Comparison of ENCODE assay signal across 9 cellular contexts in the genomic region with DNA sequence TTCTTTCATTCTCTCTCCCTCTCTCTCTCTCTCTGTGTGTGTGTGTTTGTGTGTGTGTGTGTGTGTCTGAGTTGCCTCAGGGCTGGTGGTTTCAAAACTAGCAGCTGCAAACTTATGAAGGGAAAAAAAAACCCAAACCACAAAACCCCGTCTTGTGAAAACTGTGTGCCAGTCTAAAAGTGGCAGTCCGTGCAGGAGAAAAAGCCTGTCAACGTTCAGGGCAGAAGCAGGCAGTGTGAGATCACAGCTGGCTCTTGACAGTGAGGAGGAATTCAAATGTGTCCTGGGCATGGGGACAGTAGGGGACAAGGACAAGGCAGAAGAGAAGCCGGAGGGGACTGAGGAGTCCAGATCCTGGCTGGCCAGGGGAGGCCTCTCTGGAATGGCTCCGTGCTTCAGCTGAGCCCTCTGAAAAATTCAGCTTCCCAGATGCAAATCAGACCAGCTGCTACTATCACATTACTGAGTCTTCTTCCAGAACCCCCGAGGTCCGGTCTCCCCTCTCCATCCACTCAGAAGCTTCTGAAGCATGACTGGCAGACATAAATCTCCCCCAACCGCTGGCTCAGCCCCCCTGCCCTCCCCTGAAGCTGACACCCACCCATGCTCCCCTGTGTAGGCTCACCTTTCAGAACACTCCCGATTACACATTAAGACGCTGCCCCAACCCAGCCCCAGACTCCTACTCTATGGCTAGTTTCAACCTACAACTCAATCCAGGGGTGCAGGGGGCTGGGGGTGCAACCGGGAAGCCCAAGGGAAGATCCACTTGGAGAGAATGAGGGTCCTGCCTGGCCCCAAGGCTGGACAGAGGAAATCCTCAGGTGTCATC. TPM values are rescaled to one million over a fixed set of nuclear protein-coding genes. Genes with fewer than 3 reads are reported as not detected.
A peak's percentile ranks its signal among the peaks of the same experiment; 100 is the strongest.
DNase-seq lines count a peak whose midpoint lies in the region; ATAC-seq, FAIRE-seq and TF ChIP-seq lines count a peak whose summit lies in the region.
"Had no signal": no experiment of that assay in that cellular context is flagged by ENCODE, and none has a peak within 500 bp of the region (broad histone marks: within the 10 kb centered on the region; RNA-seq: fewer than 3 reads in every experiment).

No MANE protein-coding gene starts in this region.

- WGBS in small intestine, 3 donors, result 44 to 53% (median 47%) methylated on average over 10 to 11 of the region's 11 CpGs
- WGBS in prostate gland, result 53% methylated on average over 11 of the region's 11 CpGs

- ATAC-seq in HG03108 (IDR thresholded peaks at IDR 0.05; ENCODE audit: unreplicated experiment), result peak; percentile 39
- ATAC-seq: body of pancreas had no signal

- TF ChIP-seq POLR2A in prostate gland (IDR thresholded peaks at IDR 0.05), result no peak

- DNase-seq in activated gamma-delta T cell treated with Interleukin-2 at 50 U/mL for 16 hours (peak; percentile 74), activated gamma-delta T cell (lab: John Stamatoyannopoulos, UW) (no peak), epithelial cell of esophagus (ENCODE audit: low read depth) (peak; percentile 37), small intestine (no peak), prostate gland (ENCODE audit: low spot score) (no peak), NCI-H1930 (lab: John Stamatoyannopoulos, UW) (no peak)

- no peak overlapping the region for H3K4me3 ChIP-seq in epithelial cell of esophagus (ENCODE audit: low read length)
- no peak overlapping the region for H3K4me3 ChIP-seq in small intestine (ENCODE audit: low read depth in 1 of 2, low read length in 2 of 2)
- H3K4me3 ChIP-seq in prostate gland, result no peak overlapping the region
- H3K4me3 ChIP-seq: body of pancreas had no signal

- peaks cover 22% of the 10 kb centered on the region for H3K36me3 Mint-ChIP-seq in T-helper 1 cell treated with Interleukin-12 subunit alpha and Interleukin-12 subunit beta and Interleukin-4 antibody, amounts not matched to agents 30 μg/mL and 1 μg/mL, for 36 hours (ENCODE audit: low read depth)

- no peaks in the 10 kb centered on the region for H3K27me3 Mint-ChIP-seq in T-helper 1 cell treated with Interleukin-12 subunit alpha and Interleukin-12 subunit beta and Interleukin-4 antibody, amounts not matched to agents 30 μg/mL and 1 μg/mL, for 36 hours (ENCODE audit: low read depth)

- H3K9me3 ChIP-seq in small intestine (ENCODE audit: control insufficient read depth, low read depth) (no peaks in the 10 kb centered on the region), prostate gland (no peaks in the 10 kb centered on the region)
- H3K9me3 ChIP-seq: body of pancreas had no signal

- H3K4me1 ChIP-seq in small intestine (ENCODE audit: control insufficient read depth in 2 of 2, insufficient read depth in 1 of 2, low read depth in 1 of 2, low read length in 1 of 2) (peaks cover 0 to 8% of the 10 kb centered on the region in 2 donors), prostate gland (replicated peaks) (no peaks in the 10 kb centered on the region)

- H3K36me3 ChIP-seq in small intestine (ENCODE audit: control insufficient read depth in 2 of 2, insufficient read depth in 2 of 2, low read length in 2 of 2) (no peaks in the 10 kb centered on the region), prostate gland (no peaks in the 10 kb centered on the region)

- no peak for FAIRE-seq in small intestine (lab: Jason Lieb, UNC)

- H3K4me1 Mint-ChIP-seq in T-helper 1 cell treated with Interleukin-12 subunit alpha and Interleukin-12 subunit beta and Interleukin-4 antibody, amounts not matched to agents 30 μg/mL and 1 μg/mL, for 36 hours (ENCODE audit: low read depth), result peaks cover 89% of the 10 kb centered on the region

- peak overlapping the region; percentile 34 to 63 for H3K27ac ChIP-seq in small intestine (ENCODE audit: low read depth in 1 of 2, low read length in 1 of 2)
- H3K27ac ChIP-seq in prostate gland, result no peak overlapping the region

- H3K27ac Mint-ChIP-seq in T-helper 1 cell treated with Interleukin-12 subunit alpha and Interleukin-12 subunit beta and Interleukin-4 antibody, amounts not matched to agents 30 μg/mL and 1 μg/mL, for 36 hours, result peak overlapping the region; percentile 86

- intact Hi-C loops in prostate gland (cut with DNase I), result no loop called here

- H3K27me3 ChIP-seq in small intestine (ENCODE audit: control insufficient read depth in 2 of 2, insufficient read depth in 2 of 2, low read length in 2 of 2) (no peaks in the 10 kb centered on the region), prostate gland (replicated peaks; ENCODE audit: insufficient read depth) (no peaks in the 10 kb centered on the region)
- H3K27me3 ChIP-seq: body of pancreas had no signal

- no peaks in the 10 kb centered on the region for H3K9me3 Mint-ChIP-seq in T-helper 1 cell treated with Interleukin-12 subunit alpha and Interleukin-12 subunit beta and Interleukin-4 antibody, amounts not matched to agents 30 μg/mL and 1 μg/mL, for 36 hours

- TF ChIP-seq CTCF in epithelial cell of esophagus (IDR thresholded peaks at IDR 0.05; ENCODE audit: insufficient read depth, low read depth, low read length, missing control alignments), result no peak
- no peak for TF ChIP-seq CTCF in prostate gland (IDR thresholded peaks at IDR 0.05)

- H3K4me3 Mint-ChIP-seq in T-helper 1 cell treated with Interleukin-12 subunit alpha and Interleukin-12 subunit beta and Interleukin-4 antibody, amounts not matched to agents 30 μg/mL and 1 μg/mL, for 36 hours, result peak overlapping the region; percentile 75

RNA-seq across cellular contexts. Expression of a gene that starts 32.0 kb away (rescaled TPM):
- 1 to 10 TPM; 2.5 to 8.3 (median 4.9) TPM for polyA plus RNA-seq in small intestine
- total RNA-seq in prostate gland, result 10 to 100 TPM in 1 of 2 donors, 1 to 10 TPM in 1; 9.8 to 10.6 TPM

Comparison
In these comparisons a context has a peak if more than half of its experiments do, and no peak if none do; other contexts are left out.
1. DNase-seq: peak in activated gamma-delta T cell treated with Interleukin-2 at 50 U/mL for 16 hours (single experiment) and epithelial cell of esophagus (single experiment); none in activated gamma-delta T cell (single experiment), small intestine (single experiment), prostate gland (single experiment) and NCI-H1930 (0 of 2).
2. H3K27ac ChIP-seq: peak in small intestine (2 of 2); none in prostate gland (0 of 2).